Comparison of ENCODE assay signal across 18 cellular contexts in genomic region chr14:102277874-102278630, GRCh38. TPM values are rescaled to one million over a fixed set of nuclear protein-coding genes. Genes with fewer than 3 reads are reported as not detected.
DNase-seq lines count a peak whose midpoint lies in the region; ATAC-seq and TF ChIP-seq lines count a peak whose summit lies in the region.
"Had no signal": no experiment of that assay in that cellular context is flagged by ENCODE, and none has a peak within 500 bp of the region (broad histone marks: within the 10 kb centered on the region; RNA-seq: fewer than 3 reads in every experiment).

No MANE protein-coding gene starts in this region.

- H3K4me3 ChIP-seq in right atrium auricular region: no peak overlapping the region
- no peak overlapping the region for H3K4me3 ChIP-seq in gastroesophageal sphincter
- no peak overlapping the region for H3K4me3 ChIP-seq in stomach smooth muscle (ENCODE audit: low read length in 2 of 2)
- no peak overlapping the region for H3K4me3 ChIP-seq in tibial nerve
- H3K4me3 ChIP-seq: esophagus squamous epithelium, testis had no signal

- TF ChIP-seq CTCF in right atrium auricular region (IDR thresholded peaks at IDR 0.05) (no peak), gastroesophageal sphincter (IDR thresholded peaks at IDR 0.05) (no peak), tibial nerve (IDR thresholded peaks at IDR 0.05) (no peak)

- H3K27ac ChIP-seq in right atrium auricular region (peak overlapping the region in 1 of 2 donors; percentile 33), gastroesophageal sphincter (peak overlapping the region; percentile 5 to 68 (median 57)), stomach smooth muscle (ENCODE audit: low read length) (peak overlapping the region; percentile 1), tibial nerve (no peak overlapping the region)
- H3K27ac ChIP-seq: esophagus squamous epithelium had no signal

- intact Hi-C loops in Right ventricle myocardium inferior (cut with DNase I): no loop called here

- H3K9ac ChIP-seq in stomach smooth muscle (ENCODE audit: low read length in 2 of 2): no peak overlapping the region

- H3K36me3 ChIP-seq in right atrium auricular region (peaks cover 10% of the 10 kb centered on the region), gastroesophageal sphincter (peaks cover 0 to 27% of the 10 kb centered on the region in 2 donors), stomach smooth muscle (ENCODE audit: control insufficient read depth in 2 of 2, insufficient read depth in 2 of 2, low read length in 2 of 2) (peaks cover 3 to 6% of the 10 kb centered on the region in 2 donors), tibial nerve (peaks cover 0 to 57% (median 0%) of the 10 kb centered on the region in 3 donors)
- H3K36me3 ChIP-seq: esophagus squamous epithelium had no signal

- DNase-seq in Right ventricle myocardium inferior (ENCODE audit: missing footprints): no peak
- no peak for DNase-seq in right atrium auricular region (ENCODE audit: low spot score)
- DNase-seq in NCI-H524 treated with DMSO at 0.1 percent for 48 hours (lab: John Stamatoyannopoulos, UW): peak; percentile 49
- no peak for DNase-seq in ureter (ENCODE audit: low spot score)
- no peak for DNase-seq in tibial nerve (ENCODE audit: low spot score in 2 of 2)
- DNase-seq: activated CD4-positive, alpha-beta T cell treated with anti-CD3 and anti-CD28 coated beads, Interleukin-2, amount 50 U/mL, for 48 hours; activated T-cell treated with anti-CD3 and anti-CD28 coated beads for 4 hours; amniotic stem cell; CD4-positive, CD25-positive, alpha-beta regulatory T cell; central memory CD4-positive, alpha-beta T cell; esophagus squamous epithelium; NCI-H1092 treated with DMSO at 0.1 percent for 48 hours; SIG-M5; testis had no signal

- no peaks in the 10 kb centered on the region for H3K9me3 ChIP-seq in right atrium auricular region
- H3K9me3 ChIP-seq in gastroesophageal sphincter: no peaks in the 10 kb centered on the region
- H3K9me3 ChIP-seq in stomach smooth muscle (ENCODE audit: control insufficient read depth in 2 of 2, low read length in 2 of 2): no peaks in the 10 kb centered on the region
- no peaks in the 10 kb centered on the region for H3K9me3 ChIP-seq in tibial nerve
- H3K9me3 ChIP-seq: esophagus squamous epithelium, testis had no signal

- TF ChIP-seq EP300 in gastroesophageal sphincter (IDR thresholded peaks at IDR 0.05) (no peak), tibial nerve (IDR thresholded peaks at IDR 0.05) (no peak)

- ATAC-seq in Right ventricle myocardium inferior (peak; percentile 39), gastroesophageal sphincter (peak; percentile 55), HG02981 (IDR thresholded peaks at IDR 0.05; ENCODE audit: unreplicated experiment) (no peak)
- ATAC-seq: stimulated activated effector memory CD8-positive, alpha-beta T cell treated with anti-CD3 and anti-CD28 coated beads, Interleukin-12 subunit alpha, Interleukin-12 subunit beta, amount 100 ng/mL, for 72 hours had no signal

- no peaks in the 10 kb centered on the region for H3K27me3 ChIP-seq in right atrium auricular region
- H3K27me3 ChIP-seq in gastroesophageal sphincter: no peaks in the 10 kb centered on the region
- no peaks in the 10 kb centered on the region for H3K27me3 ChIP-seq in stomach smooth muscle (ENCODE audit: control insufficient read depth in 1 of 2, insufficient read depth in 2 of 2, low read length in 2 of 2)
- no peaks in the 10 kb centered on the region for H3K27me3 ChIP-seq in tibial nerve
- H3K27me3 ChIP-seq: esophagus squamous epithelium, testis had no signal

- no peaks in the 10 kb centered on the region for H3K4me1 ChIP-seq in right atrium auricular region
- H3K4me1 ChIP-seq in gastroesophageal sphincter: peaks cover 0 to 33% (median 0%) of the 10 kb centered on the region in 3 donors
- peaks cover 6% of the 10 kb centered on the region for H3K4me1 ChIP-seq in stomach smooth muscle (ENCODE audit: control insufficient read depth, insufficient read depth, low read length)
- H3K4me1 ChIP-seq in tibial nerve: no peaks in the 10 kb centered on the region

- TF ChIP-seq POLR2A in gastroesophageal sphincter (IDR thresholded peaks at IDR 0.05) (no peak), tibial nerve (IDR thresholded peaks at IDR 0.05) (no peak)

- WGBS in gastroesophageal sphincter (ENCODE audit: low coverage in 1 of 2), 2 donors: 21 to 25% methylated on average over 4 to 7 of the region's 7 CpGs
- 71% methylated on average over 7 of the region's 7 CpGs for WGBS in tibial nerve, 2 donors

RNA-seq across cellular contexts. Expression of gene MOK, which starts 26.9 kb away (rescaled TPM):
- 9.4 TPM for total RNA-seq in Right ventricle myocardium inferior
- 10 to 100 TPM; 10.1 to 22.9 TPM for total RNA-seq in right atrium auricular region
- total RNA-seq in gastroesophageal sphincter: 10 to 100 TPM; 10.6 to 15.4 (median 10.7) TPM
- total RNA-seq in ureter: 24.4 TPM
- total RNA-seq in tibial nerve: 10 to 100 TPM; 27.6 to 29.3 (median 28.8) TPM

RNA-seq across cellular contexts. Expression of gene ZNF839, which starts 41.5 kb away (rescaled TPM):
- total RNA-seq in Right ventricle myocardium inferior (7.6 TPM), right atrium auricular region (1 to 10 TPM; 6.4 to 7.8 TPM), gastroesophageal sphincter (10 to 100 TPM in 1 of 4 donors, 1 to 10 TPM in 3; 6.5 to 10.1 (median 8.4) TPM), ureter (18.1 TPM), tibial nerve (10 to 100 TPM; 10.6 to 19.9 (median 13.8) TPM)

Comparison
In these comparisons a context has a peak if more than half of its experiments do, and no peak if none do; other contexts are left out.
1. H3K27ac ChIP-seq: peak in gastroesophageal sphincter (4 of 4) and stomach smooth muscle (single experiment); none in tibial nerve (0 of 4).